1 cellular context compared by ENCODE assay signal in genomic region chr13:106500450-106500849, GRCh38.
TF ChIP-seq lines count a peak whose summit lies in the region.

No MANE protein-coding gene starts in this region.

TF ChIP-seq in HepG2, 621 proteins besides CTCF, POLR2A, EP300 and RAD21 (continued from another document):
- TF ChIP-seq ZNF354B (CRISPR knock-in tag; IDR thresholded peaks at IDR 0.05) (no peak), ZNF776 (CRISPR knock-in tag; IDR thresholded peaks at IDR 0.05) (no peak), HES4 (CRISPR knock-in tag; IDR thresholded peaks at IDR 0.05; ENCODE audit: borderline replicate concordance) (no peak), ZBTB33 (CRISPR knock-in tag; IDR thresholded peaks at IDR 0.05) (no peak)
